In the genomic region with DNA sequence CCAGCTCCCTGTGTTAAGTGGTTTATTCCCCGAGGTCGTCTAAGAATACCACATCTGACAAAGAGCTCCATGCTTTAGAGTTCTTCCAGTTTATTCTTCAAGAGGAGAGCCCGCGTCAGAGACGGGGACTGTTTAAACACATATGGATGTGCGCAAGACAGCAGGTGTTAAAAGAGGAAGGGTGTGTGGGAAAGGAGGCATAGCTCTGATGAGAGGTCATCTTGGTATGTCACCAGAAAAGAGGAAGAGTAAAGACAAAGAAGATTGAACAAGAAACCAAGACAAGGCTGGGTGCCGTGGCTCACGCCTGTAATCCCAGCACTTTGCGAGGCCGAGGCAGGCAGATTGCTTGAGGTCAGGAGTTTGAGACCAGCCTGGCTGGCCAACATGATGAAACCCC, we compare ENCODE assay signal across 20 cellular contexts.
DNase-seq lines count a peak whose midpoint lies in the region; ATAC-seq and TF ChIP-seq lines count a peak whose summit lies in the region.
"Had no signal": no experiment of that assay in that cellular context is flagged by ENCODE, and none has a peak within 500 bp of the region (broad histone marks: within the 10 kb centered on the region; RNA-seq: fewer than 3 reads in every experiment).

No MANE protein-coding gene starts in this region.

- no peaks in the 10 kb centered on the region for H3K9me3 ChIP-seq in upper lobe of right lung

- no peak overlapping the region for H3K4me3 ChIP-seq in upper lobe of right lung
- H3K4me3 ChIP-seq: GM23248 had no signal

- H3K36me3 ChIP-seq in upper lobe of right lung = no peaks in the 10 kb centered on the region

- no peaks in the 10 kb centered on the region for H3K9me3 Mint-ChIP-seq in effector memory CD8-positive, alpha-beta T cell
- H3K9me3 Mint-ChIP-seq in activated T-helper 2 cell treated with anti-CD3 and anti-CD28 coated beads, Interferon-gamma antibody, Interleukin-2, Interleukin-4, amounts not matched to agents 10 μg/mL and 5 μg/mL and 100 μg/mL, durations not matched to agents 14 hours and 24 hours and 36 hours = no peaks in the 10 kb centered on the region
- H3K9me3 Mint-ChIP-seq: activated naive CD8-positive, alpha-beta T cell treated with anti-CD3 and anti-CD28 coated beads, Interleukin-2, amount 10 ng/mL, durations not matched to agents 7 days and 5 days; activated T-helper 1 cell treated with anti-CD3 and anti-CD28 coated beads, Interleukin-12 subunit alpha, Interleukin-12 subunit beta, Interleukin-2, Interleukin-4 antibody, amounts not matched to agents 30 ng/mL and 10 ng/mL and 1 ng/mL, durations not matched to agents 14 hours and 24 hours and 36 hours; T-helper 1 cell treated with Interleukin-12 subunit alpha and Interleukin-12 subunit beta and Interleukin-4 antibody, amounts not matched to agents 30 μg/mL and 1 μg/mL, for 36 hours had no signal

- DNase-seq in NCI-H187 (lab: John Stamatoyannopoulos, UW) (peak; percentile 83 to 85), NCI-H187 treated with DMSO at 0.1 percent for 48 hours (lab: John Stamatoyannopoulos, UW) (no peak), NOMO-1 treated with DMSO at 0.1 percent for 48 hours (lab: John Stamatoyannopoulos, UW; ENCODE audit: unreplicated experiment) (peak; percentile 86), upper lobe of right lung (no peak), HuH-7.5 (ENCODE audit: low spot score) (no peak), DMS114 treated with DMSO at 0.1 percent for 48 hours (lab: John Stamatoyannopoulos, UW; ENCODE audit: unreplicated experiment) (no peak)
- DNase-seq in effector memory CD8-positive, alpha-beta T cell = no peak
- DNase-seq in activated T-helper 2 cell treated with anti-CD3 and anti-CD28 coated beads, Interferon-gamma antibody, Interleukin-2, Interleukin-4, amounts not matched to agents 10 μg/mL and 5 μg/mL and 100 μg/mL, durations not matched to agents 14 hours and 24 hours and 36 hours (ENCODE audit: low spot score) = no peak
- DNase-seq: activated CD4-positive, alpha-beta T cell treated with anti-CD3 and anti-CD28 coated beads, Interleukin-2, amount 50 U/mL, for 1 hour; activated naive CD8-positive, alpha-beta T cell treated with anti-CD3 and anti-CD28 coated beads, Interleukin-2, amount 10 ng/mL, durations not matched to agents 7 days and 5 days; foreskin fibroblast; GM23248; NCI-H1417 treated with DMSO at 0.1 percent for 48 hours; PC-3; posterior cingulate gyrus; SHP77 treated with DMSO at 0.1 percent for 48 hours had no signal

- no peaks in the 10 kb centered on the region for H3K27me3 ChIP-seq in upper lobe of right lung

- TF ChIP-seq CTCF in upper lobe of right lung (IDR thresholded peaks at IDR 0.05) = no peak

- H3K36me3 Mint-ChIP-seq in effector memory CD8-positive, alpha-beta T cell (ENCODE audit: insufficient read depth) = peaks cover 4% of the 10 kb centered on the region
- H3K36me3 Mint-ChIP-seq in activated T-helper 2 cell treated with anti-CD3 and anti-CD28 coated beads, Interferon-gamma antibody, Interleukin-2, Interleukin-4, amounts not matched to agents 10 μg/mL and 5 μg/mL and 100 μg/mL, durations not matched to agents 14 hours and 24 hours and 36 hours (ENCODE audit: low read depth) = no peaks in the 10 kb centered on the region
- H3K36me3 Mint-ChIP-seq: activated naive CD8-positive, alpha-beta T cell treated with anti-CD3 and anti-CD28 coated beads, Interleukin-2, amount 10 ng/mL, durations not matched to agents 7 days and 5 days had no signal

- H3K4me1 ChIP-seq in upper lobe of right lung = no peaks in the 10 kb centered on the region

- peaks cover 6 to 9% of the 10 kb centered on the region in 2 donors for H3K4me1 Mint-ChIP-seq in effector memory CD8-positive, alpha-beta T cell (ENCODE audit: low read depth in 2 of 2)
- no peaks in the 10 kb centered on the region for H3K4me1 Mint-ChIP-seq in activated T-helper 2 cell treated with anti-CD3 and anti-CD28 coated beads, Interferon-gamma antibody, Interleukin-2, Interleukin-4, amounts not matched to agents 10 μg/mL and 5 μg/mL and 100 μg/mL, durations not matched to agents 14 hours and 24 hours and 36 hours (ENCODE audit: low read depth)
- H3K4me1 Mint-ChIP-seq: activated naive CD8-positive, alpha-beta T cell treated with anti-CD3 and anti-CD28 coated beads, Interleukin-2, amount 10 ng/mL, durations not matched to agents 7 days and 5 days had no signal

- no peaks in the 10 kb centered on the region for H3K27me3 Mint-ChIP-seq in effector memory CD8-positive, alpha-beta T cell
- no peaks in the 10 kb centered on the region for H3K27me3 Mint-ChIP-seq in activated T-helper 2 cell treated with anti-CD3 and anti-CD28 coated beads, Interferon-gamma antibody, Interleukin-2, Interleukin-4, amounts not matched to agents 10 μg/mL and 5 μg/mL and 100 μg/mL, durations not matched to agents 14 hours and 24 hours and 36 hours (ENCODE audit: low read depth)
- H3K27me3 Mint-ChIP-seq: activated naive CD8-positive, alpha-beta T cell treated with anti-CD3 and anti-CD28 coated beads, Interleukin-2, amount 10 ng/mL, durations not matched to agents 7 days and 5 days had no signal

- H3K27ac ChIP-seq in upper lobe of right lung = no peak overlapping the region
- H3K27ac ChIP-seq: 22Rv1, GM23248, VCaP had no signal

- no peak overlapping the region for H3K27ac Mint-ChIP-seq in effector memory CD8-positive, alpha-beta T cell
- no peak overlapping the region for H3K27ac Mint-ChIP-seq in activated T-helper 2 cell treated with anti-CD3 and anti-CD28 coated beads, Interferon-gamma antibody, Interleukin-2, Interleukin-4, amounts not matched to agents 10 μg/mL and 5 μg/mL and 100 μg/mL, durations not matched to agents 14 hours and 24 hours and 36 hours
- H3K27ac Mint-ChIP-seq: activated naive CD8-positive, alpha-beta T cell treated with anti-CD3 and anti-CD28 coated beads, Interleukin-2, amount 10 ng/mL, durations not matched to agents 7 days and 5 days; activated T-helper 1 cell treated with anti-CD3 and anti-CD28 coated beads, Interleukin-12 subunit alpha, Interleukin-12 subunit beta, Interleukin-2, Interleukin-4 antibody, amounts not matched to agents 30 ng/mL and 10 ng/mL and 1 ng/mL, durations not matched to agents 14 hours and 24 hours and 36 hours; T-helper 1 cell treated with Interleukin-12 subunit alpha and Interleukin-12 subunit beta and Interleukin-4 antibody, amounts not matched to agents 30 μg/mL and 1 μg/mL, for 36 hours had no signal

- peak; percentile 26 for ATAC-seq in effector memory CD8-positive, alpha-beta T cell (replicated peaks)
- peak; percentile 57 for ATAC-seq in upper lobe of right lung
- ATAC-seq: PC-3 had no signal

- intact Hi-C loops in upper lobe of right lung (cut with DNase I) = no loop called here
- intact Hi-C loops in activated T-helper 2 cell treated with anti-CD3 and anti-CD28 coated beads, Interferon-gamma antibody, Interleukin-2, Interleukin-4, amounts not matched to agents 10 μg/mL and 5 μg/mL and 100 μg/mL, durations not matched to agents 14 hours and 24 hours and 36 hours (cut with micrococcal nuclease) = no loop called here

- no peak overlapping the region for H3K4me3 Mint-ChIP-seq in effector memory CD8-positive, alpha-beta T cell
- H3K4me3 Mint-ChIP-seq in activated T-helper 2 cell treated with anti-CD3 and anti-CD28 coated beads, Interferon-gamma antibody, Interleukin-2, Interleukin-4, amounts not matched to agents 10 μg/mL and 5 μg/mL and 100 μg/mL, durations not matched to agents 14 hours and 24 hours and 36 hours (ENCODE audit: low read depth) = no peak overlapping the region
- H3K4me3 Mint-ChIP-seq: activated naive CD8-positive, alpha-beta T cell treated with anti-CD3 and anti-CD28 coated beads, Interleukin-2, amount 10 ng/mL, durations not matched to agents 7 days and 5 days; activated T-helper 1 cell treated with anti-CD3 and anti-CD28 coated beads, Interleukin-12 subunit alpha, Interleukin-12 subunit beta, Interleukin-2, Interleukin-4 antibody, amounts not matched to agents 30 ng/mL and 10 ng/mL and 1 ng/mL, durations not matched to agents 14 hours and 24 hours and 36 hours; T-helper 1 cell treated with Interleukin-12 subunit alpha and Interleukin-12 subunit beta and Interleukin-4 antibody, amounts not matched to agents 30 μg/mL and 1 μg/mL, for 36 hours had no signal

Comparison
In these comparisons a context has a peak if more than half of its experiments do, and no peak if none do; other contexts are left out.
1. DNase-seq: peak in NCI-H187 (2 of 2) and NOMO-1 treated with DMSO at 0.1 percent for 48 hours (single experiment); none in NCI-H187 treated with DMSO at 0.1 percent for 48 hours (single experiment), effector memory CD8-positive, alpha-beta T cell (0 of 3), upper lobe of right lung (single experiment), HuH-7.5 (single experiment), activated T-helper 2 cell treated with anti-CD3 and anti-CD28 coated beads, Interferon-gamma antibody, Interleukin-2, Interleukin-4, amounts not matched to agents 10 μg/mL and 5 μg/mL and 100 μg/mL, durations not matched to agents 14 hours and 24 hours and 36 hours (single experiment) and DMS114 treated with DMSO at 0.1 percent for 48 hours (single experiment).